In the genomic region with DNA sequence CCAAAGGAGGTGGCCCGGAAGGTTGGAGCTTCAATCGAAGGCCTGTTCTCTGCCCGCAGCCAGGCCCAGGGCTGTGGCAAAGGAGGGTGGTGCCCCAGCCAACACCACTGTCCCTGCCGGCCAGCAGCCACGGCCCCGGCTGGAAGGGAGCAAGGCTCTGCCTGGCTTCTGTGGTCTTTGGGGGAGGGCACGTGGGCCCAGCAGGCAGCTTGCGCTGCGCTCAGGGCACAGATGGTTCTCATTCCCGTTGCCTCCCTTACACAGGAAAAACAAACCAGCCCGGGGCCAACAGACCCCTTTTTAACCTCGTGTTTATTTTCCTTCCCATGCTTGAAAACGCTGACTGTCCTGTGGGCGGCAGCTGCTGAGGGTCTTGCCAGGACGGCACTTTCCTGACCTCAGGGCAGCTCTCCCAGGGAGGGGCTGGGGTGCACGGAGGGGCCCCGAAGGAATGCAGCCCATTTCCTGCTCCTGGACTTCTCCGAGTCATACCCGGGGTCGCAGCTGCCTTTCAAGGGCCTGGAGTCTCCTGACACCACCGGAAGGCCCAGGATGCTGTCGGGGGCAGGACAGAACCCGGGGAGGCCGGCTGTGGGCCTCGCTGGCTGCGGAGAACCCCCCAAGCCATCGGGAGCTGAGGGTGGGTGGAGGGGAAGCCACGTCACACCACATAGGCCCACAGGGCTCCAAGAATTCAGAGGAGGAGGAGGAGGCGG, we compare ENCODE assay signal across 9 cellular contexts. TPM values are rescaled to one million over a fixed set of nuclear protein-coding genes. Genes with fewer than 3 reads are reported as not detected.
DNase-seq lines count a peak whose midpoint lies in the region; ATAC-seq, FAIRE-seq and TF ChIP-seq lines count a peak whose summit lies in the region.
"Had no signal": no experiment of that assay in that cellular context is flagged by ENCODE, and none has a peak within 500 bp of the region (broad histone marks: within the 10 kb centered on the region; RNA-seq: fewer than 3 reads in every experiment).

No MANE protein-coding gene starts in this region.

- peak overlapping the region; percentile 68 to 76 for H3K4me3 Mint-ChIP-seq in stimulated activated naive CD8-positive, alpha-beta T cell treated with anti-CD3 and anti-CD28 coated beads, Interleukin-15, amount 100 ng/mL, for 72 hours

- H2BK120ac ChIP-seq in mesenchymal stem cell (ENCODE audit: low read depth, low read length) = peak overlapping the region; percentile 99

- H3K36me3 ChIP-seq in mesenchymal stem cell (ENCODE audit: control insufficient read depth in 1 of 2, insufficient read depth in 2 of 2, low read depth in 1 of 2, low read length in 2 of 2) = peaks cover 0 to 17% of the 10 kb centered on the region in 2 experiments

- no peak overlapping the region for H3K4me3 ChIP-seq in mesenchymal stem cell (ENCODE audit: insufficient read depth in 1 of 2, low read depth in 1 of 2, low read length in 2 of 2)
- H3K4me3 ChIP-seq: mucosa of descending colon had no signal

- H3K23ac ChIP-seq in mesenchymal stem cell (ENCODE audit: low read length in 2 of 2) = peak overlapping the region in 1 of 2 experiments; percentile 56

- H2BK12ac ChIP-seq in mesenchymal stem cell (ENCODE audit: low read length in 2 of 2) = peak overlapping the region; percentile 95 to 99

- peak overlapping the region; percentile 77 for H2BK5ac ChIP-seq in mesenchymal stem cell (ENCODE audit: low read depth, low read length, poor library complexity, severe bottlenecking)

- peak overlapping the region; percentile 99 for H4K8ac ChIP-seq in mesenchymal stem cell (ENCODE audit: low read length)

- peaks cover 0 to 16% of the 10 kb centered on the region in 2 experiments for H3K27me3 ChIP-seq in mesenchymal stem cell (ENCODE audit: control insufficient read depth in 1 of 2, insufficient read depth in 1 of 2, low read length in 2 of 2)

- H3K9me3 Mint-ChIP-seq in stimulated activated naive CD8-positive, alpha-beta T cell treated with anti-CD3 and anti-CD28 coated beads, Interleukin-15, amount 100 ng/mL, for 72 hours = no peaks in the 10 kb centered on the region

- FAIRE-seq in GM12892 (lab: Jason Lieb, UNC) = no peak

- H3K79me1 ChIP-seq in mesenchymal stem cell (replicated peaks; ENCODE audit: low read length, poor library complexity, severe bottlenecking) = peaks cover 2% of the 10 kb centered on the region

- H4K91ac ChIP-seq in mesenchymal stem cell (ENCODE audit: low read length) = peak overlapping the region; percentile 99

- no peaks in the 10 kb centered on the region for H3K9me3 ChIP-seq in mesenchymal stem cell (ENCODE audit: control insufficient read depth, low read length)
- H3K9me3 ChIP-seq: mucosa of descending colon had no signal

- peak overlapping the region; percentile 58 for H2AFZ ChIP-seq in mesenchymal stem cell (ENCODE audit: low read depth, low read length)

- peaks cover 17% of the 10 kb centered on the region for H3K4me1 Mint-ChIP-seq in stimulated activated naive CD8-positive, alpha-beta T cell treated with anti-CD3 and anti-CD28 coated beads, Interleukin-15, amount 100 ng/mL, for 72 hours

- H3K18ac ChIP-seq in mesenchymal stem cell (ENCODE audit: low read depth in 1 of 2, low read length in 2 of 2) = peak overlapping the region; percentile 93 to 97

- peak overlapping the region; percentile 99 for H2BK15ac ChIP-seq in mesenchymal stem cell (ENCODE audit: low read depth, poor library complexity, severe bottlenecking)

- peak overlapping the region in 1 of 2 experiments; percentile 90 for H3K14ac ChIP-seq in mesenchymal stem cell (ENCODE audit: low read length in 2 of 2)

- peak overlapping the region in 1 of 2 donors; percentile 67 for H3K27ac Mint-ChIP-seq in stimulated activated naive CD8-positive, alpha-beta T cell treated with anti-CD3 and anti-CD28 coated beads, Interleukin-15, amount 100 ng/mL, for 72 hours

- H3K4me2 ChIP-seq in mesenchymal stem cell (ENCODE audit: low read length, poor library complexity, severe bottlenecking) = peak overlapping the region; percentile 44

- H3K4me1 ChIP-seq in mesenchymal stem cell (ENCODE audit: control insufficient read depth, insufficient read depth, low read depth, low read length) = peaks cover 53% of the 10 kb centered on the region

- H3K4ac ChIP-seq in mesenchymal stem cell (ENCODE audit: low read depth in 1 of 2, low read length in 2 of 2) = peak overlapping the region; percentile 98 to 99

- TF ChIP-seq POLR2A in GM12892 (IDR thresholded peaks at IDR 0.05; ENCODE audit: low read depth, low read length) = no peak

- no peak for ATAC-seq in stimulated activated naive CD8-positive, alpha-beta T cell treated with anti-CD3 and anti-CD28 coated beads, Interleukin-15, amount 100 ng/mL, for 72 hours
- ATAC-seq in stimulated activated naive CD8-positive, alpha-beta T cell treated with anti-CD3 and anti-CD28 coated beads, Interleukin-15, Interleukin-2, amounts not matched to agents 100 U/mL and 50 U/mL, for 24 hours = no peak
- ATAC-seq in HG02588 (IDR thresholded peaks at IDR 0.05; ENCODE audit: unreplicated experiment) (no peak), GM19397 (IDR thresholded peaks at IDR 0.05; ENCODE audit: unreplicated experiment) (no peak)
- ATAC-seq: mucosa of descending colon had no signal

- WGBS in mesenchymal stem cell = 12% methylated on average over 29 of the region's 29 CpGs

- H2AK5ac ChIP-seq in mesenchymal stem cell (ENCODE audit: low read length, severe bottlenecking) = peak overlapping the region; percentile 77

- peak overlapping the region; percentile 79 for H3K9ac ChIP-seq in mesenchymal stem cell (ENCODE audit: low read length)

- no peak for DNase-seq in stimulated activated naive CD8-positive, alpha-beta T cell treated with anti-CD3 and anti-CD28 coated beads, Interleukin-15, amount 100 ng/mL, for 72 hours
- no peak for DNase-seq in stimulated activated naive CD8-positive, alpha-beta T cell treated with anti-CD3 and anti-CD28 coated beads, Interleukin-15, Interleukin-2, amounts not matched to agents 100 U/mL and 50 U/mL, for 24 hours
- DNase-seq in dedifferentiated amniotic fluid mesenchymal stem cell (ENCODE audit: extremely low spot score) (peak; percentile 72), mesenchymal stem cell (peak; percentile 89), GM12892 (ENCODE audit: insufficient read length) (no peak), NCI-H2107 (lab: John Stamatoyannopoulos, UW) (no peak)
- DNase-seq: mucosa of descending colon had no signal

- peak overlapping the region; percentile 92 for H3K27ac ChIP-seq in mesenchymal stem cell (ENCODE audit: low read length, poor library complexity, severe bottlenecking)

- no peaks in the 10 kb centered on the region for H3K27me3 Mint-ChIP-seq in stimulated activated naive CD8-positive, alpha-beta T cell treated with anti-CD3 and anti-CD28 coated beads, Interleukin-15, amount 100 ng/mL, for 72 hours

RNA-seq across cellular contexts. Expression of a gene that starts 1.1 kb away (rescaled TPM):
- polyA plus RNA-seq in mesenchymal stem cell (2013, experiment 1 of 2) = 37.1 TPM
- polyA plus RNA-seq in mesenchymal stem cell (2013, experiment 2 of 2) = 35.2 TPM
- not detected for polyA plus RNA-seq in GM12892 (2012; ENCODE audit: missing spikeins)

RNA-seq across cellular contexts. Expression of a gene that starts 22.3 kb away (rescaled TPM):
- polyA plus RNA-seq in mesenchymal stem cell (2013, experiment 1 of 2) = under 0.01 TPM
- polyA plus RNA-seq in mesenchymal stem cell (2013, experiment 2 of 2) = not detected
- not detected for polyA plus RNA-seq in GM12892 (2012; ENCODE audit: missing spikeins)

RNA-seq across cellular contexts. Expression of a gene that starts 37.3 kb away (rescaled TPM):
- polyA plus RNA-seq in mesenchymal stem cell (2013, experiment 1 of 2) = 15.5 TPM
- polyA plus RNA-seq in mesenchymal stem cell (2013, experiment 2 of 2) = 16.8 TPM
- polyA plus RNA-seq in GM12892 (2012; ENCODE audit: missing spikeins) = 2.3 TPM

RNA-seq across cellular contexts. Expression of a gene that starts 47.2 kb away (rescaled TPM):
- 0.37 TPM for polyA plus RNA-seq in mesenchymal stem cell (2013, experiment 1 of 2)
- polyA plus RNA-seq in mesenchymal stem cell (2013, experiment 2 of 2) = 0.51 TPM
- 2.7 TPM for polyA plus RNA-seq in GM12892 (2012; ENCODE audit: missing spikeins)

Comparison
In these comparisons a context has a peak if more than half of its experiments do, and no peak if none do; other contexts are left out.
1. DNase-seq: peak in dedifferentiated amniotic fluid mesenchymal stem cell (single experiment) and mesenchymal stem cell (single experiment); none in stimulated activated naive CD8-positive, alpha-beta T cell treated with anti-CD3 and anti-CD28 coated beads, Interleukin-15, amount 100 ng/mL, for 72 hours (0 of 2), stimulated activated naive CD8-positive, alpha-beta T cell treated with anti-CD3 and anti-CD28 coated beads, Interleukin-15, Interleukin-2, amounts not matched to agents 100 U/mL and 50 U/mL, for 24 hours (single experiment), GM12892 (single experiment) and NCI-H2107 (single experiment).